Comparison of ENCODE assay signal across 8 cellular contexts in genomic region chr11:85664561-85665481, GRCh38. TPM values are rescaled to one million over a fixed set of nuclear protein-coding genes. Genes with fewer than 3 reads are reported as not detected.
DNase-seq lines count a peak whose midpoint lies in the region; ATAC-seq and TF ChIP-seq lines count a peak whose summit lies in the region.

Gene CREBZF, minus strand, starts transcription at chr11:85665129. Its CDS starts 254 bp downstream, at chr11:85664875.

- peak within 1 kb of the TSS; percentile 89 for H3K27ac Mint-ChIP-seq in activated naive CD8-positive, alpha-beta T cell treated with anti-CD3 and anti-CD28 coated beads, Interleukin-2, amount 50 U/mL, for 24 hours

- peak within 1 kb of the TSS; percentile 75 for H3K4me3 ChIP-seq in GM12865 (ENCODE audit: low read depth, low read length)
- H3K4me3 ChIP-seq in parathyroid adenoma (ENCODE audit: low read depth, low read length): peak within 1 kb of the TSS; percentile 80
- H3K4me3 ChIP-seq in tibial nerve: peak within 1 kb of the TSS; percentile 61 to 90 (median 74)

- peak; percentile 53 to 99 for TF ChIP-seq EP300 in tibial nerve (IDR thresholded peaks at IDR 0.05)

- TF ChIP-seq CTCF in GM12865 (IDR thresholded peaks at IDR 0.05; ENCODE audit: insufficient read depth, low read depth, low read length, missing control alignments): no peak
- TF ChIP-seq CTCF in parathyroid adenoma (IDR thresholded peaks at IDR 0.05): no peak
- TF ChIP-seq CTCF in tibial nerve (IDR thresholded peaks at IDR 0.05): peak in 2 of 5 experiments; percentile 39 to 42

- peak within 1 kb of the TSS; percentile 84 for H2AFZ ChIP-seq in parathyroid adenoma

- no peaks in the 10 kb centered on the region for H3K9me3 Mint-ChIP-seq in activated naive CD8-positive, alpha-beta T cell treated with anti-CD3 and anti-CD28 coated beads, Interleukin-2, amount 50 U/mL, for 24 hours

- H3K27ac ChIP-seq in parathyroid adenoma (peak within 1 kb of the TSS; percentile 96), tibial nerve (peak within 1 kb of the TSS; percentile 88 to 99 (median 94))

- H3K4me1 ChIP-seq in parathyroid adenoma (peaks cover 6% of the 10 kb centered on the region), tibial nerve (peaks cover 0 to 41% (median 26%) of the 10 kb centered on the region in 4 donors)

- no peaks in the 10 kb centered on the region for H3K27me3 Mint-ChIP-seq in activated naive CD8-positive, alpha-beta T cell treated with anti-CD3 and anti-CD28 coated beads, Interleukin-2, amount 50 U/mL, for 24 hours

- H3K9me3 ChIP-seq in parathyroid adenoma (ENCODE audit: control insufficient read depth, low read length) (no peaks in the 10 kb centered on the region), tibial nerve (no peaks in the 10 kb centered on the region)

- H3K9ac ChIP-seq in parathyroid adenoma: peak within 1 kb of the TSS; percentile 98

- ATAC-seq in HG02763 (IDR thresholded peaks at IDR 0.05; ENCODE audit: unreplicated experiment): peak; percentile 84
- peak; percentile 93 for ATAC-seq in activated naive CD8-positive, alpha-beta T cell treated with anti-CD3 and anti-CD28 coated beads, Interleukin-2, amount 50 U/mL, for 24 hours
- ATAC-seq in Right ventricle myocardium superior (ENCODE audit: poor library complexity): peak; percentile 98

- DNase-seq in GM12865 (ENCODE audit: low read depth): peak; percentile 96
- peak; percentile 95 for DNase-seq in NCI-H1417 treated with DMSO at 0.1 percent for 48 hours (lab: John Stamatoyannopoulos, UW)
- DNase-seq in SW480 (ENCODE audit: low spot score): peak; percentile 93
- DNase-seq in activated naive CD8-positive, alpha-beta T cell treated with anti-CD3 and anti-CD28 coated beads, Interleukin-2, amount 50 U/mL, for 24 hours: peak; percentile 97
- DNase-seq in Right ventricle myocardium superior: peak; percentile 95
- DNase-seq in tibial nerve (ENCODE audit: low spot score in 2 of 2): peak; percentile 90 to 95

- peaks cover 2% of the 10 kb centered on the region for H3K79me2 ChIP-seq in parathyroid adenoma

- peak within 1 kb of the TSS; percentile 81 for H3K4me2 ChIP-seq in parathyroid adenoma (ENCODE audit: low read length)

- H3K36me3 ChIP-seq in parathyroid adenoma (ENCODE audit: control insufficient read depth, insufficient read depth, low read length): no peaks in the 10 kb centered on the region
- peaks cover 0 to 5% (median 0%) of the 10 kb centered on the region in 3 donors for H3K36me3 ChIP-seq in tibial nerve

- TF ChIP-seq POLR2A in tibial nerve (IDR thresholded peaks at IDR 0.05): peak; percentile 97

- intact Hi-C loops in Right ventricle myocardium superior (cut with DNase I): loop anchor here (2.0 kb wide), 1 partner anchor 36 kb away; the partner anchor contains the start of gene TMEM126B

- whole genome bisulfite sequencing in tibial nerve, 2 donors: 0 to 1% methylated on average over 38 to 47 of the region's 70 CpGs

- peaks cover 35% of the 10 kb centered on the region for H3K36me3 Mint-ChIP-seq in activated naive CD8-positive, alpha-beta T cell treated with anti-CD3 and anti-CD28 coated beads, Interleukin-2, amount 50 U/mL, for 24 hours (ENCODE audit: low read depth)

- peak within 1 kb of the TSS; percentile 93 for H3K4me3 Mint-ChIP-seq in activated naive CD8-positive, alpha-beta T cell treated with anti-CD3 and anti-CD28 coated beads, Interleukin-2, amount 50 U/mL, for 24 hours

- H3K27me3 ChIP-seq in parathyroid adenoma (ENCODE audit: control insufficient read depth, insufficient read depth, low read length): no peaks in the 10 kb centered on the region
- no peaks in the 10 kb centered on the region for H3K27me3 ChIP-seq in tibial nerve

- H3K4me1 Mint-ChIP-seq in activated naive CD8-positive, alpha-beta T cell treated with anti-CD3 and anti-CD28 coated beads, Interleukin-2, amount 50 U/mL, for 24 hours: peaks cover 35% of the 10 kb centered on the region

RNA-seq across cellular contexts. Expression of gene CREBZF, which starts in this region (rescaled TPM):
- total RNA-seq in Right ventricle myocardium superior: 11.2 TPM
- 10 to 100 TPM; 81.3 to 98.4 (median 92.5) TPM for total RNA-seq in tibial nerve

Comparison
In these comparisons a context has a peak if more than half of its experiments do, and no peak if none do; other contexts are left out.
1. Peak in every context shown above with its lines: DNase-seq, ATAC-seq, H3K4me3 ChIP-seq and H3K27ac ChIP-seq.